ENCODE assay signal across 15 cellular contexts in the genomic region with DNA sequence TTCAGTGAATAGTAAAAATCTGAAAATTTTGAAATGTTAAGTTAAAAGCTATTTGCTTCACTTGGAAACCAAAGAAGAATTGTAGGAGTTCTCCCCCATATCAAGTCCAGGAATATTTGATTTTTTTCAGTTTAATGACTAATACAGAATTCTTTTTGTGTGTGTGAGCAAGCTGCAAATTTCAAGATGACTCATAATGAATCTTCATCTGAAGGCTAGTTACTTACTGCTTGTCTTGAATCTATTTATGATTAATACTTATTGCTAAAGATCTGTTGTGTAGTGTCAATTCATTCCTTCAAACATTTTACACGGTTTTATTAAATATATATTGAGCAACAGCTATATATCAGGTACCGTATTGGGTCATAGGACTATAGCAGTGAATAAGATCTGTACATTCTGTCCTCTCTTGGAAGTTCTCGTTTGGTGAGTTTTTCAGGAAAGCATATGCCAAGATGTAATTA. TPM values are rescaled to one million over a fixed set of nuclear protein-coding genes. Genes with fewer than 3 reads are reported as not detected.
DNase-seq lines count a peak whose midpoint lies in the region; ATAC-seq, FAIRE-seq and TF ChIP-seq lines count a peak whose summit lies in the region.
"Had no signal": no experiment of that assay in that cellular context is flagged by ENCODE, and none has a peak within 500 bp of the region (broad histone marks: within the 10 kb centered on the region; RNA-seq: fewer than 3 reads in every experiment).

No MANE protein-coding gene starts in this region.

- no peaks in the 10 kb centered on the region for H3K27me3 ChIP-seq in A673 (replicated peaks; ENCODE audit: insufficient read depth, low read depth, low read length, poor library complexity)

- no peak overlapping the region for H3K27ac ChIP-seq in A673 (ENCODE audit: low read depth, low read length, poor library complexity, severe bottlenecking)

- H3K36me3 ChIP-seq in A673 (ENCODE audit: insufficient read depth, low read length, poor library complexity, severe bottlenecking), result no peaks in the 10 kb centered on the region

- peaks cover 1 to 9% of the 10 kb centered on the region in 2 donors for H3K27me3 Mint-ChIP-seq in natural killer cell (ENCODE audit: low read depth in 2 of 2)

- FAIRE-seq in RCC 7860 (lab: Jason Lieb, UNC), result peak; percentile 99

- no TSS peak for BruUV-seq in A673 (replicated peaks; lab: Mats Ljungman, UMichigan)

- no peak overlapping the region for H3K4me3 Mint-ChIP-seq in natural killer cell
- H3K4me3 Mint-ChIP-seq: T-helper 1 cell treated with Interleukin-12 subunit alpha and Interleukin-12 subunit beta and Interleukin-4 antibody, amounts not matched to agents 30 μg/mL and 1 μg/mL, for 36 hours had no signal

- peaks cover 4% of the 10 kb centered on the region for H3K4me1 ChIP-seq in A673 (ENCODE audit: insufficient read depth, low read length, poor library complexity, severe bottlenecking)

- H3K9me3 ChIP-seq in A673 (ENCODE audit: low read depth, low read length, poor library complexity, severe bottlenecking), result no peaks in the 10 kb centered on the region

- CTCF ChIA-PET in A673 (lab: Charles Lee), result no interaction called here

- no peak overlapping the region for H3K27ac Mint-ChIP-seq in natural killer cell
- H3K27ac Mint-ChIP-seq: T-helper 1 cell treated with Interleukin-12 subunit alpha and Interleukin-12 subunit beta and Interleukin-4 antibody, amounts not matched to agents 30 μg/mL and 1 μg/mL, for 36 hours had no signal

- intact Hi-C loops in A673 (cut with micrococcal nuclease; ENCODE audit: unreplicated experiment) (no loop called here), natural killer cell (cut with micrococcal nuclease) (no loop called here)

- POLR2A ChIA-PET in A673 (lab: Charles Lee; ENCODE audit: low non-redundant PET), result no interaction called here

- H3K4me3 ChIP-seq in A673 (ENCODE audit: low read depth, low read length, poor library complexity, severe bottlenecking) (no peak overlapping the region), fibroblast of pulmonary artery (replicated peaks; ENCODE audit: low read depth, low read length) (no peak overlapping the region)

- DNase-seq in A673 (ENCODE audit: low spot score) (peak; percentile 21), RCC 7860 (ENCODE audit: low spot score) (peak; percentile 85), fibroblast of pulmonary artery (ENCODE audit: low read depth) (peak; percentile 73), germinal center (ENCODE audit: low spot score) (no peak), NCI-H2171 treated with DMSO at 0.1 percent for 48 hours (lab: John Stamatoyannopoulos, UW) (no peak), NCI-H524 (lab: John Stamatoyannopoulos, UW) (no peak), natural killer cell (no peak)
- DNase-seq: activated CD8-positive, alpha-beta memory T cell treated with anti-CD3 and anti-CD28 coated beads, Interleukin-2, amount 50 U/mL, for 4 hours; AML-193; cerebellar nuclear complex; H7; NCI-H526 treated with DMSO at 0.1 percent for 48 hours; nucleus accumbens had no signal

- H3K9me3 Mint-ChIP-seq in natural killer cell, result no peaks in the 10 kb centered on the region
- H3K9me3 Mint-ChIP-seq: T-helper 1 cell treated with Interleukin-12 subunit alpha and Interleukin-12 subunit beta and Interleukin-4 antibody, amounts not matched to agents 30 μg/mL and 1 μg/mL, for 36 hours had no signal

- TF ChIP-seq CTCF in A673 (conservative IDR thresholded peaks at IDR 0.05; ENCODE audit: low read depth, low read length) (no peak), fibroblast of pulmonary artery (IDR thresholded peaks at IDR 0.05; ENCODE audit: low read length, missing control alignments) (no peak), natural killer cell (IDR thresholded peaks at IDR 0.05) (no peak)

- H3K4me1 Mint-ChIP-seq in natural killer cell, result peaks cover 0 to 4% of the 10 kb centered on the region in 2 donors

- ATAC-seq in GM19463 (IDR thresholded peaks at IDR 0.05; ENCODE audit: unreplicated experiment), result peak; percentile 76
- ATAC-seq in natural killer cell, result no peak

- no peaks in the 10 kb centered on the region for H3K36me3 Mint-ChIP-seq in natural killer cell

RNA-seq across cellular contexts. Expression of a gene that starts 47.8 kb away (rescaled TPM):
- total RNA-seq in A673 (2021) (0.09 and 0.28 TPM in 2 replicates), natural killer cell (10 to 100 TPM in 1 of 3 donors, 1 to 10 TPM in 2; 1.9 to 23.7 (median 9.9) TPM)

Comparison
In these comparisons a context has a peak if more than half of its experiments do, and no peak if none do; other contexts are left out.
1. DNase-seq: peak in A673 (single experiment), RCC 7860 (single experiment) and fibroblast of pulmonary artery (single experiment); none in germinal center (single experiment), NCI-H2171 treated with DMSO at 0.1 percent for 48 hours (single experiment), NCI-H524 (0 of 2) and natural killer cell (single experiment).